ENCODE assay signal across 12 cellular contexts in the genomic region with DNA sequence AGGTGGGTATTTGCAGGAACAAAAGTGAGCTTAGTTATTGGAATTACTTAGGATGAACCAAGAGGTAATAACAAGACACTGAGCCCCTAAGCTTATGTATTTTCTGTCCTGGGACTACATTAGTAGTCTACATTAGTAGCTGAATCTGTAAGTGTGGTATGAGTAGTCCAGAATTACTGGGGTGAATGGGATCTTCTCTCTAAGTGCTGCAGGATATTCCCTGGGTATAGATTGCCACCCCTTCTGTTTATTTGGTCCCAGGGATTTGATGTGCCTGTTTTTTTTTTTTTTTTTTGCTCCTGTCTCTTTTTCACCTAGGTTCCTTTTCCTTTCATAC. TPM values are rescaled to one million over a fixed set of nuclear protein-coding genes. Genes with fewer than 3 reads are reported as not detected.
DNase-seq lines count a peak whose midpoint lies in the region; ATAC-seq and TF ChIP-seq lines count a peak whose summit lies in the region.
"Had no signal": no experiment of that assay in that cellular context is flagged by ENCODE, and none has a peak within 500 bp of the region (broad histone marks: within the 10 kb centered on the region; RNA-seq: fewer than 3 reads in every experiment).

No MANE protein-coding gene starts in this region.

- H3K4me1 Mint-ChIP-seq in T-helper 17 cell (peaks cover 48% of the 10 kb centered on the region), nephron (peaks cover 48% of the 10 kb centered on the region)
- H3K4me1 Mint-ChIP-seq in activated T-cell treated with anti-CD3 and anti-CD28 coated beads, Interleukin-2, amount 50 U/mL, for 24 hours (ENCODE audit: low read depth), result peaks cover 66% of the 10 kb centered on the region

- H3K9me3 ChIP-seq in T-helper 17 cell (ENCODE audit: control insufficient read depth, low read length, poor library complexity, severe bottlenecking) (no peaks in the 10 kb centered on the region), left lung (no peaks in the 10 kb centered on the region)

- H3K4me3 Mint-ChIP-seq in T-helper 17 cell (peak overlapping the region; percentile 59), nephron (peak overlapping the region in 2 of 3 experiments; percentile 6 to 39)
- H3K4me3 Mint-ChIP-seq in activated T-cell treated with anti-CD3 and anti-CD28 coated beads, Interleukin-2, amount 50 U/mL, for 24 hours, result no peak overlapping the region
- H3K4me3 Mint-ChIP-seq: dendritic cell treated with granulocyte-macrophage colony-stimulating factor and Interleukin-4, amounts not matched to agents 40 ng/mL and 50 ng/mL, for 4 days had no signal

- H3K27me3 Mint-ChIP-seq in T-helper 17 cell (no peaks in the 10 kb centered on the region), nephron (ENCODE audit: low read depth) (no peaks in the 10 kb centered on the region)
- H3K27me3 Mint-ChIP-seq in activated T-cell treated with anti-CD3 and anti-CD28 coated beads, Interleukin-2, amount 50 U/mL, for 24 hours, result no peaks in the 10 kb centered on the region

- H3K4me1 ChIP-seq in left lung, result peaks cover 6 to 45% of the 10 kb centered on the region in 2 donors

- intact Hi-C loops in left lung (cut with DNase I), result no loop called here

- H3K4me3 ChIP-seq in left lung, result no peak overlapping the region

- TF ChIP-seq CTCF in nephron (IDR thresholded peaks at IDR 0.05; ENCODE audit: unreplicated experiment in 3 of 3) (no peak), left lung (IDR thresholded peaks at IDR 0.05) (no peak)

- DNase-seq in T-helper 17 cell (no peak), NCI-H2081 (lab: John Stamatoyannopoulos, UW) (no peak), left lung (no peak), NCI-H82 treated with DMSO at 0.1 percent for 48 hours (lab: John Stamatoyannopoulos, UW; ENCODE audit: unreplicated experiment) (no peak)
- DNase-seq in activated T-cell treated with anti-CD3 and anti-CD28 coated beads, Interleukin-2, amount 50 U/mL, for 24 hours, result no peak
- DNase-seq: activated CD8-positive, alpha-beta memory T cell treated with anti-CD3 and anti-CD28 coated beads, Interleukin-2, amount 50 U/mL, for 4 hours; posterior cingulate gyrus; SHP77 treated with DMSO at 0.1 percent for 48 hours had no signal

- H3K27ac Mint-ChIP-seq in T-helper 17 cell (peak overlapping the region; percentile 82), nephron (peak overlapping the region; percentile 11 to 78 (median 71))
- no peak overlapping the region for H3K27ac Mint-ChIP-seq in activated T-cell treated with anti-CD3 and anti-CD28 coated beads, Interleukin-2, amount 50 U/mL, for 24 hours
- H3K27ac Mint-ChIP-seq: dendritic cell treated with granulocyte-macrophage colony-stimulating factor and Interleukin-4, amounts not matched to agents 40 ng/mL and 50 ng/mL, for 4 days had no signal

- no peaks in the 10 kb centered on the region for H3K27me3 ChIP-seq in left lung

- H3K36me3 ChIP-seq in left lung, result no peaks in the 10 kb centered on the region

- H3K27ac ChIP-seq in left lung, result no peak overlapping the region

- ATAC-seq in GM18868 (IDR thresholded peaks at IDR 0.05; ENCODE audit: unreplicated experiment), result peak; percentile 35
- ATAC-seq in HG02678 (IDR thresholded peaks at IDR 0.05; ENCODE audit: unreplicated experiment), result peak; percentile 30
- ATAC-seq in T-helper 17 cell, result no peak
- no peak for ATAC-seq in left lung

- H3K36me3 Mint-ChIP-seq in T-helper 17 cell (ENCODE audit: low read depth) (peaks cover 3% of the 10 kb centered on the region), nephron (ENCODE audit: low read depth) (no peaks in the 10 kb centered on the region)
- peaks cover 5% of the 10 kb centered on the region for H3K36me3 Mint-ChIP-seq in activated T-cell treated with anti-CD3 and anti-CD28 coated beads, Interleukin-2, amount 50 U/mL, for 24 hours (ENCODE audit: low read depth)

- no peaks in the 10 kb centered on the region for H3K9me3 Mint-ChIP-seq in nephron
- H3K9me3 Mint-ChIP-seq in activated T-cell treated with anti-CD3 and anti-CD28 coated beads, Interleukin-2, amount 50 U/mL, for 24 hours, result no peaks in the 10 kb centered on the region
- H3K9me3 Mint-ChIP-seq: dendritic cell treated with granulocyte-macrophage colony-stimulating factor and Interleukin-4, amounts not matched to agents 40 ng/mL and 50 ng/mL, for 4 days had no signal

RNA-seq across cellular contexts. Expression of a gene that starts 5.9 kb away (rescaled TPM):
- total RNA-seq in T-helper 17 cell, result 10 to 100 TPM; 34.4 to 45.3 TPM
- total RNA-seq in left lung, result 10 to 100 TPM; 38.8 to 46.0 TPM

Comparison
In these comparisons a context has a peak if more than half of its experiments do, and no peak if none do; other contexts are left out.
1. ATAC-seq: peak in GM18868 (single experiment) and HG02678 (single experiment); none in T-helper 17 cell (single experiment) and left lung (single experiment).